ENCODE assay signal across 8 cellular contexts in the genomic region with DNA sequence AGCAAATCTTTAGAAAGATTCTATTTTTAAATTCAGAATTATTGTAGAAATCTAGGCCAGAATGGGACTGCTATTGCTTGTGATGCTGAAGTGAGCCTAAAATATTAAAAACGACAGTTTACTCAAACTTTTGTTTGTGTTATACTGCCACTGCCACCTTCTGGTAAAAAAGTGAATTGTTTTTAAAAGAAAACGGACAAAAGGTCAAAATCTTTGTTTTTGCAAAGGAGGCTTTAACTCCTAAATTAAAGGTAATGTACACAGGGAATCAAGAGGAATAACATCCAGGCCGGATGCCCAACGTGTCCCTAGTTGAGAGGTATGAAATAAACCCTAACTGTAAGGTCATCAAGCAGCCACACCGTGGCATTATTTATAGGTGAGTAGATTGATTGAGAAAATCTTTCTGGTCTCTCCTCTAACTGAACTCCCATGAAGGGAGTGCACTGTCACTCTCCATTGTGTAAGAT.
DNase-seq lines count a peak whose midpoint lies in the region; ATAC-seq and TF ChIP-seq lines count a peak whose summit lies in the region.

No MANE protein-coding gene starts in this region.

- DNase-seq in heart left ventricle (no peak), left ventricle myocardium superior (no peak), Peyer's patch (no peak), upper lobe of left lung (no peak), A172 (ENCODE audit: low spot score) (no peak)
- no peak for DNase-seq in activated CD4-positive, alpha-beta T cell treated with anti-CD3 and anti-CD28 coated beads, Interleukin-2, amount 50 U/mL, for 48 hours

- H3K27me3 ChIP-seq in heart left ventricle (peaks cover 0 to 9% (median 0%) of the 10 kb centered on the region in 9 donors), Peyer's patch (no peaks in the 10 kb centered on the region), gastroesophageal sphincter (no peaks in the 10 kb centered on the region), upper lobe of left lung (no peaks in the 10 kb centered on the region)

- ATAC-seq in heart left ventricle = no peak
- no peak for ATAC-seq in left ventricle myocardium superior
- no peak for ATAC-seq in gastroesophageal sphincter
- ATAC-seq in upper lobe of left lung (ENCODE audit: low FRiP score in 2 of 2) = no peak
- ATAC-seq in HG03442 (IDR thresholded peaks at IDR 0.05; ENCODE audit: unreplicated experiment) = no peak

- TF ChIP-seq EP300 in gastroesophageal sphincter (IDR thresholded peaks at IDR 0.05) (no peak), upper lobe of left lung (IDR thresholded peaks at IDR 0.05) (no peak)

- TF ChIP-seq CTCF in heart left ventricle (IDR thresholded peaks at IDR 0.05) (peak in 11 of 12 donors; percentile 22 to 69 (median 57)), Peyer's patch (IDR thresholded peaks at IDR 0.05) (peak in 5 of 6 experiments; percentile 46 to 72 (median 62)), gastroesophageal sphincter (IDR thresholded peaks at IDR 0.05) (peak; percentile 45 to 58 (median 52)), upper lobe of left lung (IDR thresholded peaks at IDR 0.05) (peak in 5 of 6 experiments; percentile 32 to 58 (median 44))

- no peaks in the 10 kb centered on the region for H3K9me3 ChIP-seq in heart left ventricle
- H3K9me3 ChIP-seq in Peyer's patch = no peaks in the 10 kb centered on the region
- H3K9me3 ChIP-seq in gastroesophageal sphincter = peaks cover 0 to 5% (median 0%) of the 10 kb centered on the region in 3 donors
- H3K9me3 ChIP-seq in upper lobe of left lung = no peaks in the 10 kb centered on the region

- no peak overlapping the region for H3K27ac ChIP-seq in heart left ventricle
- no peak overlapping the region for H3K27ac ChIP-seq in Peyer's patch
- no peak overlapping the region for H3K27ac ChIP-seq in gastroesophageal sphincter
- no peak overlapping the region for H3K27ac ChIP-seq in upper lobe of left lung

- WGBS in heart left ventricle, 4 donors = 8 to 10% (median 9%) methylated on average over 5 of the region's 5 CpGs
- WGBS in gastroesophageal sphincter (ENCODE audit: low coverage in 1 of 2), 2 donors = 10 to 12% methylated on average over 5 of the region's 5 CpGs
- WGBS in upper lobe of left lung, 2 donors = 8 to 14% methylated on average over 5 of the region's 5 CpGs

- H3K4me1 ChIP-seq in heart left ventricle = no peaks in the 10 kb centered on the region
- no peaks in the 10 kb centered on the region for H3K4me1 ChIP-seq in Peyer's patch
- peaks cover 0 to 5% (median 0%) of the 10 kb centered on the region in 3 donors for H3K4me1 ChIP-seq in gastroesophageal sphincter
- H3K4me1 ChIP-seq in upper lobe of left lung = no peaks in the 10 kb centered on the region

- intact Hi-C loops in heart left ventricle (cut with DNase I) = loop anchor here in 2 of 10 donors (5.0 kb wide), 2 partner anchors 52 to 983 kb away; no protein-coding TSS in a partner anchor
- intact Hi-C loops in left ventricle myocardium superior (cut with micrococcal nuclease) = no loop called here

- H3K4me3 ChIP-seq in heart left ventricle (no peak overlapping the region), Peyer's patch (no peak overlapping the region), gastroesophageal sphincter (no peak overlapping the region), upper lobe of left lung (no peak overlapping the region)

- H3K36me3 ChIP-seq in heart left ventricle = no peaks in the 10 kb centered on the region
- no peaks in the 10 kb centered on the region for H3K36me3 ChIP-seq in Peyer's patch
- no peaks in the 10 kb centered on the region for H3K36me3 ChIP-seq in gastroesophageal sphincter
- no peaks in the 10 kb centered on the region for H3K36me3 ChIP-seq in upper lobe of left lung

- TF ChIP-seq POLR2A in heart left ventricle (IDR thresholded peaks at IDR 0.05) (no peak), Peyer's patch (IDR thresholded peaks at IDR 0.05) (no peak), gastroesophageal sphincter (IDR thresholded peaks at IDR 0.05) (no peak), upper lobe of left lung (IDR thresholded peaks at IDR 0.05) (no peak)
